In the genomic region with DNA sequence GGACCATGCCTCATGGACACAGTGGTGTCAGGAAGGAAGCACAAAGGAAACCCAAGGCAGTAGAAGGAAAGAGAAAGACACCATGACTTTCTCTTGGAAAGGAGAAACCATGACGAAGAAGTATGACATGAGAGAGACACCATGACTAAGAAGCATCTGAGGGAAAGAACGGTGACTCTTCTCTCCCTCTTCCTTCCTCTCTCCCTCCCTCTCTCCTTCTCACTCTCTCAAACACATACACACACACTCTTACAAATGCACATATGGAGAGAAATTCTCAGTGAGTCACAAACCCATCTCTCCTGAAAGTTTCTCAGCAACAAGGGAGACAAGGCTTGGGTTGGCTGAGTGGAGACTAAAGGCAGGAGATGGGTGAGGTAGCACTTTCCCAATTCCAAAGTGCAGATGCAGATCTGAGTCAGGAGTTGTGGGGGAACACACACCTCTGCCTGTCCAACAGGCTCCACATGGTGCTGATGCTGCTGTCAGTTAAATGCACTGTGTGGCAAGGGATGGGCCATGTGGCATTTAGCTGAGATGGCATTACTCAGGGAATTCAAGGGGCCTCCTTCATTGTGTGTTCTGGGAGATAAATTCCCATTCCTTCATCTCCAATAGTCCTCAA, we compare ENCODE assay signal across 22 cellular contexts.
"Had no signal": no experiment of that assay in that cellular context is flagged by ENCODE, and none has a peak within 500 bp of the region (broad histone marks: within the 10 kb centered on the region; RNA-seq: fewer than 3 reads in every experiment).

No MANE protein-coding gene starts in this region.

- H3K4me1 ChIP-seq: left lung, right atrium auricular region, tibial nerve, uterus had no signal

- DNase-seq: immature natural killer cell; kidney; left colon; left lung; mesendoderm; naive B cell; natural killer cell; ovary; stimulated activated CD4-positive, alpha-beta T cell treated with anti-CD3 and anti-CD28 coated beads, Interleukin-12 subunit alpha, Interleukin-12 subunit beta, amount 100 ng/mL, for 4 hours; stimulated activated CD4-positive, alpha-beta T cell treated with anti-CD3 and anti-CD28 coated beads, Interleukin-15, amount 100 ng/mL, for 24 hours; stimulated activated CD4-positive, alpha-beta T cell treated with anti-CD3 and anti-CD28 coated beads, Interleukin-4, amount 100 ng/mL, for 24 hours; stimulated activated naive CD4-positive, alpha-beta T cell treated with Interleukin-2 at 50 U/mL for 16 hours; uterus had no signal

- H3K9me3 ChIP-seq: left lung, ovary, right atrium auricular region, suprapubic skin, tibial nerve, uterus had no signal

- H3K4me1 Mint-ChIP-seq: immature natural killer cell; naive B cell; natural killer cell; stimulated activated memory B cell treated with anti-CD40 and anti-IgM and Interleukin-4, amounts not matched to agents 10 μg/mL and 1 μg/mL and 100 μg/mL, for 72 hours had no signal

- H3K27ac Mint-ChIP-seq: immature natural killer cell; mesothelial cell of epicardium; naive B cell; natural killer cell; progenitor cell of endocrine pancreas; stimulated activated memory B cell treated with anti-CD40 and anti-IgM and Interleukin-4, amounts not matched to agents 10 μg/mL and 1 μg/mL and 100 μg/mL, for 72 hours had no signal

- H3K4me3 Mint-ChIP-seq: immature natural killer cell; mesothelial cell of epicardium; naive B cell; natural killer cell; stimulated activated memory B cell treated with anti-CD40 and anti-IgM and Interleukin-4, amounts not matched to agents 10 μg/mL and 1 μg/mL and 100 μg/mL, for 72 hours; type B pancreatic cell had no signal

- H3K36me3 Mint-ChIP-seq: immature natural killer cell; mesothelial cell of epicardium; naive B cell; natural killer cell; stimulated activated memory B cell treated with anti-CD40 and anti-IgM and Interleukin-4, amounts not matched to agents 10 μg/mL and 1 μg/mL and 100 μg/mL, for 72 hours; type B pancreatic cell had no signal

- H3K27ac ChIP-seq: left lung, ovary, right atrium auricular region, skin epidermis, suprapubic skin, tibial nerve, uterus had no signal

- ATAC-seq: left colon; left lung; natural killer cell; sciatic nerve; stimulated activated memory B cell treated with anti-CD40 and anti-IgM and Interleukin-4, amounts not matched to agents 10 μg/mL and 1 μg/mL and 100 μg/mL, for 72 hours had no signal

- H3K27me3 ChIP-seq: left lung, ovary, right atrium auricular region, suprapubic skin, tibial nerve, uterus had no signal

- H3K9me3 Mint-ChIP-seq: immature natural killer cell, mesothelial cell of epicardium, natural killer cell, type B pancreatic cell had no signal
